Comparison of ENCODE assay signal across 24 cellular contexts in genomic region chr19:37059142-37059541, GRCh38. TPM values are rescaled to one million over a fixed set of nuclear protein-coding genes. Genes with fewer than 3 reads are reported as not detected.
DNase-seq lines count a peak whose midpoint lies in the region; ATAC-seq, FAIRE-seq and TF ChIP-seq lines count a peak whose summit lies in the region.
"Had no signal": no experiment of that assay in that cellular context is flagged by ENCODE, and none has a peak within 500 bp of the region (broad histone marks: within the 10 kb centered on the region; RNA-seq: fewer than 3 reads in every experiment).

No MANE protein-coding gene starts in this region.

- TF ChIP-seq POLR2A in HepG2 (IDR thresholded peaks at IDR 0.05; ENCODE audit: insufficient read depth in 1 of 2, low read depth in 2 of 2, low read length in 2 of 2): no peak

- CTCF ChIA-PET in HepG2 (lab: Yijun Ruan, JAX; ENCODE audit: low intra/inter-chr PET ratio, low total read pairs): no interaction called here

- H3K79me2 ChIP-seq in HepG2 (ENCODE audit: insufficient read depth, low read length): no peaks in the 10 kb centered on the region

- no peak overlapping the region for H3K4me2 ChIP-seq in HepG2 (ENCODE audit: low read depth, low read length)
- H3K4me2 ChIP-seq: BLaER1 had no signal

- H3K36me3 ChIP-seq in liver (ENCODE audit: control insufficient read depth in 4 of 4, insufficient read depth in 3 of 4, low read depth in 1 of 4, low read length in 3 of 4) (no peaks in the 10 kb centered on the region), HepG2 (replicated peaks in 1 of 2; ENCODE audit: control insufficient read depth in 1 of 2, insufficient read depth in 2 of 2, low read length in 2 of 2) (no peaks in the 10 kb centered on the region), subcutaneous abdominal adipose tissue (ENCODE audit: control insufficient read depth in 5 of 5, insufficient read depth in 5 of 5, low read length in 5 of 5) (peaks cover 0 to 4% (median 0%) of the 10 kb centered on the region in 5 donors)

- no peak for ATAC-seq in Right ventricle myocardium inferior
- no peak for ATAC-seq in left ventricle myocardium superior
- no peak for ATAC-seq in HepG2
- ATAC-seq in GM19397 (IDR thresholded peaks at IDR 0.05; ENCODE audit: unreplicated experiment): no peak
- ATAC-seq: CD8-positive, alpha-beta T cell; HCT116 had no signal

- intact Hi-C loops in Right ventricle myocardium inferior (cut with DNase I) (no loop called here), left ventricle myocardium superior (cut with micrococcal nuclease) (no loop called here), HepG2 (cut with micrococcal nuclease; ENCODE audit: unreplicated experiment) (no loop called here)

- peak overlapping the region in 2 of 3 donors; percentile 11 to 53 for H3K4me3 ChIP-seq in liver (ENCODE audit: low read depth in 1 of 3, low read length in 3 of 3)
- no peak overlapping the region for H3K4me3 ChIP-seq in HepG2 (replicated peaks in 1 of 3; ENCODE audit: insufficient read depth in 1 of 3, low read depth in 2 of 3, low read length in 3 of 3)
- H3K4me3 ChIP-seq in subcutaneous abdominal adipose tissue (ENCODE audit: low read depth in 1 of 5, low read length in 5 of 5): peak overlapping the region in 3 of 5 donors; percentile 1 to 31 (median 30)
- H3K4me3 ChIP-seq: BLaER1, GM23248 had no signal

- TF ChIP-seq RAD21 in liver (IDR thresholded peaks at IDR 0.05): no peak
- TF ChIP-seq RAD21 in HepG2 (CRISPR knock-in tag; IDR thresholded peaks at IDR 0.05): no peak

- no peak for TF ChIP-seq EP300 in HepG2 (IDR thresholded peaks at IDR 0.05; ENCODE audit: low read depth in 2 of 2, low read length in 2 of 2)
- TF ChIP-seq EP300 in HepG2 (CRISPR knock-in tag; IDR thresholded peaks at IDR 0.05; ENCODE audit: borderline replicate concordance): no peak

- no peaks in the 10 kb centered on the region for H3K27me3 ChIP-seq in liver (ENCODE audit: control insufficient read depth in 4 of 4, insufficient read depth in 4 of 4, low read length in 3 of 4)
- H3K27me3 ChIP-seq in HepG2 (ENCODE audit: control insufficient read depth in 1 of 2, insufficient read depth in 2 of 2, low read length in 2 of 2): no peaks in the 10 kb centered on the region
- H3K27me3 ChIP-seq in subcutaneous abdominal adipose tissue (ENCODE audit: control insufficient read depth in 5 of 5, insufficient read depth in 4 of 5, low read length in 5 of 5): no peaks in the 10 kb centered on the region
- H3K27me3 ChIP-seq: BLaER1 had no signal

- no peak overlapping the region for H2AFZ ChIP-seq in HepG2 (ENCODE audit: low read length)
- H2AFZ ChIP-seq: GM23248 had no signal

- no TSS peak for BruUV-seq in HepG2 (replicated peaks; lab: Mats Ljungman, UMichigan)

- 46% methylated on average over 39 of the region's 39 CpGs for WGBS in liver
- 96% methylated on average over 30 of the region's 39 CpGs for WGBS in HepG2 (ENCODE audit: low lambda C conversion rate)

- no peak for FAIRE-seq in HepG2 (lab: Jason Lieb, UNC)
- FAIRE-seq: A204.1, G401.6, GM12892, GM19239, H1 had no signal

- DNase-seq in Right ventricle myocardium inferior (ENCODE audit: missing footprints): peak; percentile 58
- no peak for DNase-seq in left ventricle myocardium superior
- DNase-seq in HepG2 (ENCODE audit: low spot score): no peak
- DNase-seq in HCEC 1CT: no peak
- DNase-seq in NCI-H2171 treated with DMSO at 0.1 percent for 48 hours (lab: John Stamatoyannopoulos, UW): no peak
- DNase-seq: Caco-2; CD4-positive, CD25-positive, alpha-beta regulatory T cell; CD8-positive, alpha-beta T cell; DMS153; DND-41; GM23248; H7 had no signal

- POLR2A ChIA-PET in HepG2 (lab: Yijun Ruan, JAX): no interaction called here

- H3K9ac ChIP-seq in liver (ENCODE audit: low read depth in 1 of 2, low read length in 2 of 2): no peak overlapping the region
- no peak overlapping the region for H3K9ac ChIP-seq in HepG2 (ENCODE audit: insufficient read depth, low read depth, low read length)
- no peak overlapping the region for H3K9ac ChIP-seq in subcutaneous abdominal adipose tissue (ENCODE audit: low read length in 5 of 5)
- H3K9ac ChIP-seq: BLaER1, GM23248 had no signal

- in situ Hi-C loops in HepG2 (cut with HindIII; ENCODE audit: extremely low pct_ligation_motif_present, low pct_unique_long_range_greater_than_20kb): no loop called here

- H4K20me1 ChIP-seq in HepG2 (ENCODE audit: insufficient read depth, low read length): no peaks in the 10 kb centered on the region
- H4K20me1 ChIP-seq: BLaER1 had no signal

- H3K9me3 ChIP-seq in liver (ENCODE audit: control insufficient read depth in 4 of 4, low read length in 3 of 4) (peaks cover 28 to 61% (median 42%) of the 10 kb centered on the region in 4 donors), HepG2 (ENCODE audit: low read length) (peaks cover 94% of the 10 kb centered on the region), subcutaneous abdominal adipose tissue (ENCODE audit: control insufficient read depth in 5 of 5, low read length in 5 of 5) (peaks cover 2 to 71% (median 64%) of the 10 kb centered on the region in 5 donors)

- no peak for TF ChIP-seq CTCF in liver (IDR thresholded peaks at IDR 0.05; ENCODE audit: low read depth, low read length, missing input control)
- TF ChIP-seq CTCF in HepG2 (CRISPR knock-in tag; IDR thresholded peaks at IDR 0.05): no peak

- no peaks in the 10 kb centered on the region for H3K4me1 ChIP-seq in liver (ENCODE audit: control insufficient read depth in 4 of 4, insufficient read depth in 4 of 4, low read length in 3 of 4)
- H3K4me1 ChIP-seq in HepG2 (ENCODE audit: insufficient read depth, low read length): no peaks in the 10 kb centered on the region
- no peaks in the 10 kb centered on the region for H3K4me1 ChIP-seq in subcutaneous abdominal adipose tissue (ENCODE audit: control insufficient read depth in 5 of 5, insufficient read depth in 5 of 5, low read length in 5 of 5)
- H3K4me1 ChIP-seq: BLaER1, Caco-2 had no signal

- H3K27ac ChIP-seq in liver (ENCODE audit: low read depth in 1 of 2, low read length in 2 of 2) (no peak overlapping the region), HepG2 (ENCODE audit: extremely low read length, insufficient read depth, low read length) (no peak overlapping the region), subcutaneous abdominal adipose tissue (ENCODE audit: low read depth, low read length) (no peak overlapping the region)
- H3K27ac ChIP-seq: 22Rv1, BLaER1, C4-2B, GM23248 had no signal

TF ChIP-seq in liver, 16 proteins besides CTCF, POLR2A, EP300 and RAD21 (continues in another document):
- TF ChIP-seq JUND (IDR thresholded peaks at IDR 0.05) (no peak), TAF1 (conservative IDR thresholded peaks at IDR 0.05) (no peak), GABPA (IDR thresholded peaks at IDR 0.05 in 1 of 2, conservative IDR thresholded peaks at IDR 0.05 in 1 of 2) (no peak), MAX (IDR thresholded peaks at IDR 0.05) (no peak)

TF ChIP-seq in HepG2, 621 proteins besides CTCF, POLR2A, EP300 and RAD21:
- TF ChIP-seq NFRKB (IDR thresholded peaks at IDR 0.05): no peak
- TF ChIP-seq ZNF101 (CRISPR knock-in tag; IDR thresholded peaks at IDR 0.05; ENCODE audit: borderline replicate concordance, low read depth): no peak
- no peak for TF ChIP-seq RARG (CRISPR knock-in tag; IDR thresholded peaks at IDR 0.05; ENCODE audit: low read depth)
- TF ChIP-seq, protein P1, sequence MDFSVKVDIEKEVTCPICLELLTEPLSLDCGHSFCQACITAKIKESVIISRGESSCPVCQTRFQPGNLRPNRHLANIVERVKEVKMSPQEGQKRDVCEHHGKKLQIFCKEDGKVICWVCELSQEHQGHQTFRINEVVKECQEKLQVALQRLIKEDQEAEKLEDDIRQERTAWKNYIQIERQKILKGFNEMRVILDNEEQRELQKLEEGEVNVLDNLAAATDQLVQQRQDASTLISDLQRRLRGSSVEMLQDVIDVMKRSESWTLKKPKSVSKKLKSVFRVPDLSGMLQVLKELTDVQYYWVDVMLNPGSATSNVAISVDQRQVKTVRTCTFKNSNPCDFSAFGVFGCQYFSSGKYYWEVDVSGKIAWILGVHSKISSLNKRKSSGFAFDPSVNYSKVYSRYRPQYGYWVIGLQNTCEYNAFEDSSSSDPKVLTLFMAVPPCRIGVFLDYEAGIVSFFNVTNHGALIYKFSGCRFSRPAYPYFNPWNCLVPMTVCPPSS (IDR thresholded peaks at IDR 0.05): no peak
- TF ChIP-seq HES4 (CRISPR knock-in tag; IDR thresholded peaks at IDR 0.05; ENCODE audit: borderline replicate concordance): no peak

RNA-seq across cellular contexts. Expression of gene ZNF420, which starts 19.1 kb away (rescaled TPM):
- 11.6 TPM for total RNA-seq in Right ventricle myocardium inferior
- total RNA-seq in left ventricle myocardium superior: 8.4 TPM
- total RNA-seq in liver: 1 to 10 TPM; 4.4 to 5.2 TPM
- polyA plus RNA-seq in liver: 1 to 10 TPM; 2.0 to 2.3 TPM
- total RNA-seq in HepG2 (2016; rRNA removed; fragmentation: Illumina TruSeq; extraction: Trizol): 6.6 and 11.1 TPM in 2 replicates
- 3.0 and 3.8 TPM in 2 replicates for total RNA-seq in HepG2 (2016; cell fraction: cytosol; rRNA removed; fragmentation: Illumina TruSeq; extraction: Trizol; ENCODE audit: low read depth)
- total RNA-seq in HepG2 (2016; cell fraction: insoluble cytoplasmic fraction; rRNA removed; fragmentation: Illumina TruSeq; extraction: Trizol): 7.2 and 10.8 TPM in 2 replicates
- total RNA-seq in HepG2 (2016; cell fraction: membrane; rRNA removed; fragmentation: Illumina TruSeq; extraction: Trizol): 4.6 and 4.9 TPM in 2 replicates
- 6.0 and 6.7 TPM in 2 replicates for total RNA-seq in HepG2 (2016; cell fraction: nucleus; rRNA removed; fragmentation: Illumina TruSeq; extraction: Trizol)
- polyA plus RNA-seq in HepG2 (2011; rRNA removed): 1.4 and 2.5 TPM in 2 replicates
- polyA plus RNA-seq in HepG2 (2011; cell fraction: cytosol; rRNA removed): 0.72 and 1.6 TPM in 2 replicates
- 0.40 and 1.8 TPM in 2 replicates for polyA plus RNA-seq in HepG2 (2011; cell fraction: nucleus; rRNA removed)
- polyA plus RNA-seq in HepG2 (2012): 3.2 and 3.4 TPM in 2 replicates
- 0.36 and 1.2 TPM in 2 replicates for polyA plus RNA-seq in HepG2 (2016; cell fraction: cytosol; fragmentation: Illumina TruSeq; extraction: Trizol; ENCODE audit: low read depth)
- polyA plus RNA-seq in HepG2 (2016; cell fraction: insoluble cytoplasmic fraction; fragmentation: Illumina TruSeq; extraction: Trizol; ENCODE audit: low read depth): 6.1 and 6.3 TPM in 2 replicates
- 0.83 and 1.9 TPM in 2 replicates for polyA plus RNA-seq in HepG2 (2016; cell fraction: membrane; fragmentation: Illumina TruSeq; extraction: Trizol; ENCODE audit: low read depth)
- polyA plus RNA-seq in HepG2 (2016; cell fraction: nucleus; fragmentation: Illumina TruSeq; extraction: Trizol; ENCODE audit: insufficient read depth, low read depth): 3.7 and 3.9 TPM in 2 replicates
- polyA minus RNA-seq in HepG2 (2011; rRNA and poly(A)+ RNA removed; ENCODE audit: low replicate concordance): 1.4 and 8.7 TPM in 2 replicates
- 1.6 and 4.6 TPM in 2 replicates for polyA minus RNA-seq in HepG2 (2011; cell fraction: cytosol; rRNA and poly(A)+ RNA removed)
- 5.5 and 6.6 TPM in 2 replicates for polyA minus RNA-seq in HepG2 (2011; cell fraction: nucleus; rRNA and poly(A)+ RNA removed)

Comparison
In these comparisons a context has a peak if more than half of its experiments do, and no peak if none do; other contexts are left out.
1. H3K4me3 ChIP-seq: peak in liver (2 of 3) and subcutaneous abdominal adipose tissue (3 of 5); none in HepG2 (0 of 3).